Comparison of ENCODE assay signal across 8 cellular contexts in genomic region chr10:119268871-119269506, GRCh38.
DNase-seq lines count a peak whose midpoint lies in the region; ATAC-seq, FAIRE-seq and TF ChIP-seq lines count a peak whose summit lies in the region.

No MANE protein-coding gene starts in this region.

- intact Hi-C loops in K562 (cut with micrococcal nuclease): no loop called here

- no peaks in the 10 kb centered on the region for H3F3A ChIP-seq in DOHH2 (ENCODE audit: control insufficient read depth, insufficient read depth)

- H2AFZ ChIP-seq in K562 (ENCODE audit: low read depth, low read length): peak overlapping the region; percentile 70

- no peak for TF ChIP-seq RAD21 in K562 (CRISPR knock-in tag; conservative IDR thresholded peaks at IDR 0.05 in 1 of 2, IDR thresholded peaks at IDR 0.05 in 1 of 2)

- TF ChIP-seq POLR2A in K562 (conservative IDR thresholded peaks at IDR 0.05): no peak

- no TSS peak for BruUV-seq in K562 (replicated peaks; lab: Mats Ljungman, UMichigan)

- peaks cover 3% of the 10 kb centered on the region for H3K36me3 Mint-ChIP-seq in T-cell

- H3K4me1 Mint-ChIP-seq in T-cell: peaks cover 60 to 75% (median 63%) of the 10 kb centered on the region in 3 donors

- TF ChIP-seq CTCF in DOHH2 (IDR thresholded peaks at IDR 0.05; ENCODE audit: low read depth, low read length, poor library complexity, severe bottlenecking) (no peak), K562 (IDR thresholded peaks at IDR 0.05 in 2 of 3, conservative IDR thresholded peaks at IDR 0.05 in 1 of 3; ENCODE audit: insufficient read depth in 2 of 3, low read depth in 1 of 3, low read length in 3 of 3) (no peak)

- H3K9me3 Mint-ChIP-seq in T-cell: no peaks in the 10 kb centered on the region

- no peaks in the 10 kb centered on the region for H3K9me2 ChIP-seq in DOHH2 (replicated peaks; ENCODE audit: control insufficient read depth, low read length)

- H3K27me3 Mint-ChIP-seq in T-cell: no peaks in the 10 kb centered on the region

- H4K20me1 ChIP-seq in DOHH2 (ENCODE audit: control insufficient read depth, insufficient read depth, low read depth, low read length) (no peaks in the 10 kb centered on the region), K562 (replicated peaks; ENCODE audit: control insufficient read depth, insufficient read depth, low read length) (no peaks in the 10 kb centered on the region)

- no peaks in the 10 kb centered on the region for H3K27me3 ChIP-seq in DOHH2 (ENCODE audit: control insufficient read depth, low read length)
- H3K27me3 ChIP-seq in K562 (ENCODE audit: control insufficient read depth in 2 of 2, insufficient read depth in 2 of 2, low read length in 2 of 2): no peaks in the 10 kb centered on the region

- no peak overlapping the region; a peak in 1 of 4 replicates for H3K9ac ChIP-seq in K562 (ENCODE audit: insufficient read depth in 1 of 2, low read depth in 2 of 2, low read length in 2 of 2)

- POLR2A ChIA-PET in T-cell (lab: Charles Lee) (interaction anchor here in 1 of 2 donors (0.5 to 1.5 kb wide), 6 partner anchors 14 to 70 kb away, joined by 3 to 10 read pairs (median 3); partner anchors contain the start of gene GRK5), K562 (lab: Yijun Ruan, JAX) (interaction anchor here (1.1 kb wide), 1 partner anchor 18 kb away, joined by 3 read pairs; no protein-coding TSS in a partner anchor)

- H3K27ac Mint-ChIP-seq in T-cell: peak overlapping the region; percentile 92 to 95

- H3K9me3 ChIP-seq in DOHH2 (ENCODE audit: control insufficient read depth, insufficient read depth, low read length) (no peaks in the 10 kb centered on the region), K562 (replicated peaks; ENCODE audit: control insufficient read depth, insufficient read depth, low read depth, low read length) (no peaks in the 10 kb centered on the region)

- H3K9me1 ChIP-seq in K562 (ENCODE audit: control insufficient read depth, insufficient read depth, low read length): no peaks in the 10 kb centered on the region

- ATAC-seq in GM21723 (IDR thresholded peaks at IDR 0.05; ENCODE audit: unreplicated experiment) (peak; percentile 82), T-cell (replicated peaks in 1 of 4) (peak; percentile 82 to 92 (median 88)), K562 (no peak)

- H3K4me2 ChIP-seq in DOHH2 (ENCODE audit: low read length): peak overlapping the region; percentile 21
- H3K4me2 ChIP-seq in K562 (ENCODE audit: insufficient read depth, low read length): no peak overlapping the region; the same call in 1 of the 2 replicates

- CTCF ChIA-PET in T-cell (lab: Charles Lee): interaction anchor here (0.7 to 1.9 kb wide), 5 partner anchors 37 to 1699 kb away, joined by 3 to 10 read pairs (median 3); no protein-coding TSS in a partner anchor
- CTCF ChIA-PET in K562 (lab: Yijun Ruan, JAX; ENCODE audit: low intra/inter-chr PET ratio): no interaction called here

- peak overlapping the region; percentile 35 to 52 (median 42) for H3K4me3 Mint-ChIP-seq in T-cell

- in situ Hi-C loops in K562 (cut with MboI): no loop called here

- H3K79me2 ChIP-seq in DOHH2 (ENCODE audit: control insufficient read depth, low read length): no peaks in the 10 kb centered on the region
- no peaks in the 10 kb centered on the region for H3K79me2 ChIP-seq in K562 (ENCODE audit: control insufficient read depth, insufficient read depth, low read length)

- no peak for FAIRE-seq in K562 (lab: Jason Lieb, UNC)
- FAIRE-seq in frontal cortex (lab: Jason Lieb, UNC): no peak

- peak overlapping the region; percentile 30 for H3K27ac ChIP-seq in DOHH2 (ENCODE audit: low read depth, low read length)
- H3K27ac ChIP-seq in K562 (ENCODE audit: extremely low read depth, low read depth, low read length): peak overlapping the region; percentile 17; the same call in 1 of the 3 replicates

- WGBS in K562 (ENCODE audit: insufficient coverage, low coverage, missing lambda C conversion rate): 40% methylated on average over 9 of the region's 11 CpGs

- DNase-seq in T-cell (peak; percentile 22 to 96 (median 87)), K562 (ENCODE audit: extremely low read depth in 1 of 4, low spot score in 3 of 4) (no peak), AML-193 (lab: John Stamatoyannopoulos, UW) (no peak), frontal cortex (ENCODE audit: low spot score in 2 of 2) (no peak), NCI-H2107 treated with DMSO at 0.1 percent for 48 hours (lab: John Stamatoyannopoulos, UW; ENCODE audit: unreplicated experiment) (no peak)
- DNase-seq in stimulated activated CD4-positive, alpha-beta T cell treated with anti-CD3 and anti-CD28 coated beads, Interleukin-12 subunit alpha, Interleukin-12 subunit beta, amount 100 ng/mL, for 48 hours (ENCODE audit: low read depth in 2 of 3, low spot score in 1 of 3): peak in 2 of 3 donors; percentile 16 to 29

- H3K4me3 ChIP-seq in DOHH2 (ENCODE audit: low read length) (peak overlapping the region; percentile 11; the same call in 1 of the 2 replicates), K562 (no peak overlapping the region)

- H3K36me3 ChIP-seq in DOHH2 (ENCODE audit: control insufficient read depth, low read length) (no peaks in the 10 kb centered on the region), K562 (ENCODE audit: control insufficient read depth, insufficient read depth, low read length) (no peaks in the 10 kb centered on the region)

- TF ChIP-seq EP300 in K562 (IDR thresholded peaks at IDR 0.05; ENCODE audit: low read length): no peak

- H3K4me1 ChIP-seq in DOHH2 (ENCODE audit: control insufficient read depth, low read length) (peaks cover 38% of the 10 kb centered on the region), K562 (replicated peaks in 1 of 2; ENCODE audit: control insufficient read depth in 2 of 2, insufficient read depth in 2 of 2, low read length in 2 of 2) (peaks cover 17 to 31% of the 10 kb centered on the region in 2 experiments)

TF ChIP-seq in K562, 482 proteins besides CTCF, POLR2A, EP300 and RAD21 (continues in another document):
- TF ChIP-seq PKNOX1 (IDR thresholded peaks at IDR 0.05) (no peak), HNRNPLL (IDR thresholded peaks at IDR 0.05; ENCODE audit: low read depth, low read length, poor library complexity, severe bottlenecking) (no peak), PHF21A (IDR thresholded peaks at IDR 0.05; ENCODE audit: borderline replicate concordance, low read depth) (no peak), ZNF717 (CRISPR knock-in tag; IDR thresholded peaks at IDR 0.05) (no peak), TFAM (CRISPR knock-in tag; conservative IDR thresholded peaks at IDR 0.05) (no peak), ZNF224 (CRISPR knock-in tag; IDR thresholded peaks at IDR 0.05) (no peak), RHOXF2B (CRISPR knock-in tag; conservative IDR thresholded peaks at IDR 0.05) (no peak), GATAD2A (IDR thresholded peaks at IDR 0.05) (no peak), KAT7 (CRISPR knock-in tag; IDR thresholded peaks at IDR 0.05; ENCODE audit: borderline replicate concordance) (no peak), VEZF1 (CRISPR knock-in tag; IDR thresholded peaks at IDR 0.05) (peak; percentile 44; the same call in 1 of the 2 replicates), ERF (CRISPR knock-in tag; IDR thresholded peaks at IDR 0.05) (no peak), NONO (IDR thresholded peaks at IDR 0.05; ENCODE audit: low read depth in 2 of 2, low read length in 1 of 2) (no peak), GABPA (tag; conservative IDR thresholded peaks at IDR 0.05; ENCODE audit: low read depth) (0 out of 2 replicates have a peak, but pooled peaks have one; percentile 32), ZNF217 (CRISPR knock-in tag; IDR thresholded peaks at IDR 0.05) (no peak), MECOM (CRISPR knock-in tag; IDR thresholded peaks at IDR 0.05) (no peak), SNAPC5 (CRISPR knock-in tag; IDR thresholded peaks at IDR 0.05) (no peak), DNMT1 (IDR thresholded peaks at IDR 0.05) (no peak), ZBTB43 (CRISPR knock-in tag; IDR thresholded peaks at IDR 0.05) (no peak)

Comparison
In these comparisons a context has a peak if more than half of its experiments do, and no peak if none do; other contexts are left out.
1. DNase-seq: peak in T-cell (34 of 34) and stimulated activated CD4-positive, alpha-beta T cell treated with anti-CD3 and anti-CD28 coated beads, Interleukin-12 subunit alpha, Interleukin-12 subunit beta, amount 100 ng/mL, for 48 hours (2 of 3); none in K562 (0 of 4), AML-193 (0 of 2), frontal cortex (0 of 2) and NCI-H2107 treated with DMSO at 0.1 percent for 48 hours (single experiment).